Comparison of ENCODE assay signal across 21 cellular contexts in genomic region chr20:50493881-50494253, GRCh38. TPM values are rescaled to one million over a fixed set of nuclear protein-coding genes. Genes with fewer than 3 reads are reported as not detected.
A peak's percentile ranks its signal among the peaks of the same experiment; 100 is the strongest.
DNase-seq lines count a peak whose midpoint lies in the region; ATAC-seq, FAIRE-seq and TF ChIP-seq lines count a peak whose summit lies in the region.
"Had no signal": no experiment of that assay in that cellular context is flagged by ENCODE, and none has a peak within 500 bp of the region (broad histone marks: within the 10 kb centered on the region; RNA-seq: fewer than 3 reads in every experiment).

No MANE protein-coding gene starts in this region.

- BruUV-seq in OCI-LY7 (replicated peaks; lab: Mats Ljungman, UMichigan) (no TSS peak), GM12878 (replicated peaks; lab: Mats Ljungman, UMichigan) (no TSS peak)

- no peaks in the 10 kb centered on the region for H3K36me3 ChIP-seq in OCI-LY7 (ENCODE audit: insufficient read depth, low read length)
- H3K36me3 ChIP-seq in GM12878 (ENCODE audit: control insufficient read depth in 2 of 2, insufficient read depth in 2 of 2, low read length in 1 of 2), result no peaks in the 10 kb centered on the region
- H3K36me3 ChIP-seq in osteoblast (ENCODE audit: insufficient read depth, low read length), result no peaks in the 10 kb centered on the region
- no peaks in the 10 kb centered on the region for H3K36me3 ChIP-seq in left lung

- TF ChIP-seq CTCF in OCI-LY7 (conservative IDR thresholded peaks at IDR 0.05; ENCODE audit: low read length), result no peak
- TF ChIP-seq CTCF in GM12878 (IDR thresholded peaks at IDR 0.05 in 2 of 3, conservative IDR thresholded peaks at IDR 0.05 in 1 of 3; ENCODE audit: control insufficient read depth in 2 of 3, extremely low read depth in 1 of 3, insufficient read depth in 1 of 3, low read depth in 3 of 3, low read length in 3 of 3), result no peak
- no peak for TF ChIP-seq CTCF in osteoblast (IDR thresholded peaks at IDR 0.05; ENCODE audit: extremely low read depth, low read depth, low read length)
- no peak for TF ChIP-seq CTCF in left lung (IDR thresholded peaks at IDR 0.05)

- SMC1A ChIA-PET in GM12878 (lab: Charles Lee; ENCODE audit: uncharacterized antibody, unreplicated experiment), result interaction anchor here (1.0 to 95.1 kb wide), 3 partner anchors 10 to 52 kb away, joined by 3 to 2799 read pairs (median 4); partner anchors contain the start of gene PTPN1

- CTCF ChIA-PET in OCI-LY7 (lab: Charles Lee; ENCODE audit: unreplicated experiment) (no interaction called here), GM12878 (lab: Yijun Ruan, JAX) (interaction anchor here (0.7 to 1.0 kb wide), 3 partner anchors 10 to 96 kb away, joined by 3 to 5 read pairs (median 5); no protein-coding TSS in a partner anchor)

- no peaks in the 10 kb centered on the region for H3K27me3 ChIP-seq in GM12878 (replicated peaks in 1 of 2; ENCODE audit: control insufficient read depth in 2 of 2, insufficient read depth in 2 of 2, low read length in 1 of 2)
- H3K27me3 ChIP-seq in osteoblast (ENCODE audit: insufficient read depth, low read length), result no peaks in the 10 kb centered on the region
- H3K27me3 ChIP-seq in left lung, result no peaks in the 10 kb centered on the region

- TF ChIP-seq EP300 in GM12878 (IDR thresholded peaks at IDR 0.05; ENCODE audit: borderline replicate concordance in 1 of 2, control insufficient read depth in 1 of 2, low read depth in 2 of 2, low read length in 2 of 2), result no peak

- peak overlapping the region; percentile 95 for H3K27ac Mint-ChIP-seq in activated T-cell treated with anti-CD3 and anti-CD28 coated beads, Interleukin-2, amount 50 U/mL, for 24 hours
- H3K27ac Mint-ChIP-seq: GM23338 had no signal

- H4K20me1 ChIP-seq in OCI-LY7 (ENCODE audit: insufficient read depth, low read length) (no peaks in the 10 kb centered on the region), GM12878 (ENCODE audit: control insufficient read depth, insufficient read depth) (no peaks in the 10 kb centered on the region), osteoblast (ENCODE audit: insufficient read depth, low read length) (no peaks in the 10 kb centered on the region)

- H3K9ac ChIP-seq in GM12878 (ENCODE audit: control insufficient read depth, insufficient read depth, low read length), result no peak overlapping the region

- no peaks in the 10 kb centered on the region for H3K9me3 Mint-ChIP-seq in activated T-cell treated with anti-CD3 and anti-CD28 coated beads, Interleukin-2, amount 50 U/mL, for 24 hours
- H3K9me3 Mint-ChIP-seq: GM23338 had no signal

- intact Hi-C loops in OCI-LY7 (cut with micrococcal nuclease; ENCODE audit: unreplicated experiment), result no loop called here
- intact Hi-C loops in GM12878 (cut with micrococcal nuclease; ENCODE audit: unreplicated experiment), result no loop called here
- intact Hi-C loops in left lung (cut with DNase I), result no loop called here

- no peak for FAIRE-seq in GM12878 (lab: Jason Lieb, UNC)
- FAIRE-seq: GM12891, GM18507 had no signal

- POLR2A ChIA-PET in OCI-LY7 (lab: Charles Lee) (interaction anchor here (1.3 kb wide), 1 partner anchor 9 kb away, joined by 5 read pairs; no protein-coding TSS in a partner anchor), GM12878 (lab: Charles Lee) (interaction anchor here (0.7 to 1.0 kb wide), 5 partner anchors 13 to 29 kb away, joined by 3 to 8 read pairs (median 3); no protein-coding TSS in a partner anchor)

- H3K79me2 ChIP-seq in OCI-LY7 (ENCODE audit: insufficient read depth, low read depth, low read length) (no peaks in the 10 kb centered on the region), GM12878 (ENCODE audit: control insufficient read depth, insufficient read depth, low read length) (no peaks in the 10 kb centered on the region), osteoblast (ENCODE audit: insufficient read depth, low read length) (no peaks in the 10 kb centered on the region)

- H3K27me3 Mint-ChIP-seq in activated T-cell treated with anti-CD3 and anti-CD28 coated beads, Interleukin-2, amount 50 U/mL, for 24 hours, result no peaks in the 10 kb centered on the region

- H3K4me3 Mint-ChIP-seq in activated T-cell treated with anti-CD3 and anti-CD28 coated beads, Interleukin-2, amount 50 U/mL, for 24 hours, result no peak overlapping the region
- H3K4me3 Mint-ChIP-seq: GM23338 had no signal

- in situ Hi-C loops in GM12878 (cut with MboI), result no loop called here

- H2AFZ ChIP-seq in OCI-LY7 (ENCODE audit: low read length), result 0 out of 2 replicates have a peak overlapping the region, but pooled peaks have one; percentile 4
- H2AFZ ChIP-seq in GM12878 (ENCODE audit: control insufficient read depth, low read depth, low read length), result peak overlapping the region; percentile 15; the same call in 1 of the 2 replicates
- H2AFZ ChIP-seq in osteoblast (ENCODE audit: low read length), result no peak overlapping the region
- H2AFZ ChIP-seq: GM23338 had no signal

- H3K4me1 Mint-ChIP-seq in activated T-cell treated with anti-CD3 and anti-CD28 coated beads, Interleukin-2, amount 50 U/mL, for 24 hours (ENCODE audit: low read depth), result peaks cover 30% of the 10 kb centered on the region
- H3K4me1 Mint-ChIP-seq: GM23338 had no signal

- H3K4me1 ChIP-seq in OCI-LY7 (ENCODE audit: insufficient read depth, low read length, poor library complexity, severe bottlenecking) (peaks cover 7% of the 10 kb centered on the region), GM12878 (ENCODE audit: control insufficient read depth, insufficient read depth, low read length) (peaks cover 35% of the 10 kb centered on the region), osteoblast (ENCODE audit: insufficient read depth, low read length) (peaks cover 41% of the 10 kb centered on the region), left lung (peaks cover 0 to 11% of the 10 kb centered on the region in 2 donors)

- H3K9me2 ChIP-seq in OCI-LY7 (ENCODE audit: insufficient read depth, low read length), result no peaks in the 10 kb centered on the region

- H3K9me3 ChIP-seq in OCI-LY7 (ENCODE audit: low read length) (no peaks in the 10 kb centered on the region), GM12878 (replicated peaks; ENCODE audit: control insufficient read depth, insufficient read depth, low read length) (no peaks in the 10 kb centered on the region; the same call in 2 of the 3 replicates), osteoblast (ENCODE audit: low read depth, low read length) (no peaks in the 10 kb centered on the region), left lung (no peaks in the 10 kb centered on the region)

- no peak overlapping the region for H3K27ac ChIP-seq in OCI-LY7 (ENCODE audit: low read depth, low read length, poor library complexity, severe bottlenecking)
- no peak overlapping the region for H3K27ac ChIP-seq in GM12878 (ENCODE audit: control insufficient read depth, insufficient read depth)
- H3K27ac ChIP-seq in osteoblast (ENCODE audit: low read depth, low read length), result peak overlapping the region; percentile 73
- no peak overlapping the region for H3K27ac ChIP-seq in left lung

- RAD21 ChIA-PET in GM12878 (lab: Charles Lee; ENCODE audit: unreplicated experiment), result interaction anchor here (0.7 to 1.3 kb wide), 3 partner anchors 9 to 16 kb away, joined by 3 to 4 read pairs (median 4); partner anchors contain the start of gene PTPN1

- no peak overlapping the region for H3K4me2 ChIP-seq in OCI-LY7 (ENCODE audit: low read length)
- H3K4me2 ChIP-seq in GM12878 (ENCODE audit: control insufficient read depth, insufficient read depth), result no peak overlapping the region
- no peak overlapping the region for H3K4me2 ChIP-seq in osteoblast (ENCODE audit: insufficient read depth, low read length)
- H3K4me2 ChIP-seq: GM23338 had no signal

- H3K36me3 Mint-ChIP-seq in activated T-cell treated with anti-CD3 and anti-CD28 coated beads, Interleukin-2, amount 50 U/mL, for 24 hours (ENCODE audit: low read depth), result no peaks in the 10 kb centered on the region

- DNase-seq in activated T-cell treated with anti-CD3 and anti-CD28 coated beads, Interleukin-2, amount 50 U/mL, for 24 hours, result peak; percentile 9
- DNase-seq in activated T-cell treated with anti-CD3 and anti-CD28 coated beads for 4 hours (no peak), OCI-LY7 (ENCODE audit: low spot score) (no peak), GM12878 (ENCODE audit: low read depth, low spot score) (no peak), osteoblast (ENCODE audit: insufficient read length, low spot score, missing footprints) (no peak), left lung (no peak), NCI-H1105 treated with DMSO at 0.1 percent for 48 hours (lab: John Stamatoyannopoulos, UW) (no peak)
- no peak for DNase-seq in stimulated activated CD4-positive, alpha-beta T cell treated with anti-CD3 and anti-CD28 coated beads, Interleukin-4, amount 100 ng/mL, for 4 hours
- DNase-seq: C1 segment of cervical spinal cord, DMS79 treated with DMSO at 0.1 percent for 48 hours, IMR-90, Kasumi-1, NCI-H187 treated with DMSO at 0.1 percent for 48 hours, NCI-H2171, NCI-H446 treated with DMSO at 0.1 percent for 48 hours, NCI-H748 treated with DMSO at 0.1 percent for 48 hours, PC-3, Right ventricle myocardium superior had no signal

- WGBS in GM12878 (ENCODE audit: insufficient coverage, insufficient replicate concordance, low lambda C conversion rate, missing lambda C conversion rate), result 11% methylated on average over 5 of the region's 5 CpGs

- TF ChIP-seq RAD21 in GM12878 (IDR thresholded peaks at IDR 0.05; ENCODE audit: insufficient read depth, low read depth, low read length), result no peak

- H3K4me3 ChIP-seq in OCI-LY7 (ENCODE audit: low read depth, low read length, poor library complexity, severe bottlenecking) (no peak overlapping the region), GM12878 (no peak overlapping the region), osteoblast (ENCODE audit: insufficient read depth, low read length) (no peak overlapping the region), left lung (no peak overlapping the region)
- H3K4me3 ChIP-seq: GM23338 had no signal

- TF ChIP-seq POLR2A in GM12878 (IDR thresholded peaks at IDR 0.05; ENCODE audit: low read depth, low read length), result no peak

- ATAC-seq in GM12878, result no peak
- no peak for ATAC-seq in left lung
- ATAC-seq: GM23338 had no signal

RNA-seq across cellular contexts. Expression of gene PTPN1, which starts 16.3 kb away (rescaled TPM):
- 21.6 and 25.1 TPM in 2 replicates for total RNA-seq in OCI-LY7 (2014; rRNA removed; shearing (Covaris generic))
- total RNA-seq in OCI-LY7 (2022) (17.1 and 22.0 TPM in 2 replicates), GM12878 (2014; rRNA removed) (61.1 and 66.4 TPM in 2 replicates), GM12878 (2014; rRNA removed; fragmentation: Illumina TruSeq; extraction: Trizol) (45.9 and 47.0 TPM in 2 replicates), GM12878 (2021) (72.8 and 74.7 TPM in 2 replicates), osteoblast (27.4 and 28.6 TPM in 2 replicates), left lung (10 to 100 TPM; 70.7 to 98.6 TPM)
- 69.6 and 70.9 TPM in 2 replicates for total RNA-seq in GM12878 (2013; cell fraction: nucleolus; rRNA removed)
- 32.2 TPM for polyA plus RNA-seq in GM12878 (2011; ENCODE audit: low read depth)
- polyA plus RNA-seq in GM12878 (2011; rRNA removed) (33.1 and 40.4 TPM in 2 replicates), GM12878 (2014; fragmentation: Illumina TruSeq; extraction: Trizol) (66.7 and 72.2 TPM in 2 replicates), GM12878 (2014; fragmentation: Nextera tagmentation; extraction: Ambion mirVana) (10 to 100 TPM; 15.9 to 20.2 TPM), GM12878 (2014; rRNA removed) (57.6 and 57.8 TPM in 2 replicates), GM12878 (2016; fragmentation: Nextera tagmentation; extraction: Ambion mirVana) (10 to 100 TPM; 37.7 to 40.8 TPM)
- polyA plus RNA-seq in GM12878 (2011; cell fraction: cytosol; rRNA removed), result 37.7 and 41.0 TPM in 2 replicates
- polyA plus RNA-seq in GM12878 (2011; cell fraction: nucleus; rRNA removed), result 52.3 and 57.0 TPM in 2 replicates
- 49.6 and 58.1 TPM in 2 replicates for polyA plus RNA-seq in GM12878 (2012)
- polyA minus RNA-seq in GM12878 (2011; rRNA and poly(A)+ RNA removed), result 29.8 and 31.8 TPM in 2 replicates
- polyA minus RNA-seq in GM12878 (2011; cell fraction: cytosol; rRNA and poly(A)+ RNA removed), result 12.2 and 13.9 TPM in 2 replicates
- 10.9 and 16.2 TPM in 2 replicates for polyA minus RNA-seq in GM12878 (2011; cell fraction: nucleus; rRNA and poly(A)+ RNA removed)
